In the genomic region with DNA sequence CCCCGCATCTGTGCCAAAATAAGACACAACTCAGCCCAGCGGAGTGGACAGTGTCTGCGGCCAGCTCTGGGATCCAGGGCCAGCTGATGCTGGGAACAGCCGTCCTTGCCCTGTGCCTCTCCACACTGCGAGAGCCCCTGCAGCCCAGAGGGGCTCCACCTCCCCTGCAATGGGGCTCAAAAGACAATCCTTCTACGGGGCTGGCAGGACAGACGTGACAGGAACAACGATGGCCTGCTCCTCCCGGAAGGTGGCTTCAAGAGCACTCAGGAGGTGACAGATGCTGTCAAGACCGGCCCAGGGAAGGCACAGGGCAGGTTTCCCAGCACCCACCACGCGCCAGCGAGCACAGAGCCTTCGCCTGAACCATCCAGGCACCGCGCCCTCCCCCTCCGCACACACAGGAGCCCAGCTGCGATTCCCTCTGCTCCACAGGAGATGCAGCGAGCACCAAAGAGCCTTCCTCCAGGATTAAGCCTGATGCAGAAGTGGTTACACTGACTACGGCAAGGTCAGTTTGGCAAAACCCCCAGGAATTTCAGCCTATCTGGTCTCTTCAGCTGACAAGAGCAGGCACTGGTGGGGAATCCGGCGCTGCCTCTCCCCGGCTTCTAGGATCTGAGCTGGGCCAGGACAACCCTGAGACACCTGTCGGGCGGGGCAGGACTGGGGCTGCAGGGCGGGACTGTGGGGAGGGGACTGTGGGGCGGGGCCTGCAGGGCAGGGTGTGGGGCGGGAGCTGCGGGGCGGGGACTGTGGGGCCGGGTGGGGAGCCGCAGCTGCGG, we compare ENCODE assay signal across 1 cellular context.
TF ChIP-seq lines count a peak whose summit lies in the region.

No MANE protein-coding gene starts in this region.

TF ChIP-seq in IMR-90, 13 proteins besides CTCF, POLR2A, EP300 and RAD21 (continued from another document):
- TF ChIP-seq, protein P1, sequence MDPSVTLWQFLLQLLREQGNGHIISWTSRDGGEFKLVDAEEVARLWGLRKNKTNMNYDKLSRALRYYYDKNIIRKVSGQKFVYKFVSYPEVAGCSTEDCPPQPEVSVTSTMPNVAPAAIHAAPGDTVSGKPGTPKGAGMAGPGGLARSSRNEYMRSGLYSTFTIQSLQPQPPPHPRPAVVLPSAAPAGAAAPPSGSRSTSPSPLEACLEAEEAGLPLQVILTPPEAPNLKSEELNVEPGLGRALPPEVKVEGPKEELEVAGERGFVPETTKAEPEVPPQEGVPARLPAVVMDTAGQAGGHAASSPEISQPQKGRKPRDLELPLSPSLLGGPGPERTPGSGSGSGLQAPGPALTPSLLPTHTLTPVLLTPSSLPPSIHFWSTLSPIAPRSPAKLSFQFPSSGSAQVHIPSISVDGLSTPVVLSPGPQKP (IDR thresholded peaks at IDR 0.05; ENCODE audit: borderline replicate concordance, low read depth, low read length), result no peak
- TF ChIP-seq SMC3 (IDR thresholded peaks at IDR 0.05; ENCODE audit: low read depth, low read length) (no peak), MAFK (IDR thresholded peaks at IDR 0.05; ENCODE audit: low read depth, low read length) (no peak), CEBPB (IDR thresholded peaks at IDR 0.05; ENCODE audit: low read depth, low read length) (no peak), RCOR1 (IDR thresholded peaks at IDR 0.05; ENCODE audit: insufficient replicate concordance, low read length) (no peak), CHD1 (IDR thresholded peaks at IDR 0.05; ENCODE audit: low read depth, low read length) (no peak), NFE2L2 (IDR thresholded peaks at IDR 0.05; ENCODE audit: low read depth, low read length) (no peak), MAZ (IDR thresholded peaks at IDR 0.05; ENCODE audit: borderline replicate concordance, low read depth, low read length) (no peak), RFX5 (IDR thresholded peaks at IDR 0.05; ENCODE audit: low read depth, low read length) (no peak)
- TF ChIP-seq, protein P2, sequence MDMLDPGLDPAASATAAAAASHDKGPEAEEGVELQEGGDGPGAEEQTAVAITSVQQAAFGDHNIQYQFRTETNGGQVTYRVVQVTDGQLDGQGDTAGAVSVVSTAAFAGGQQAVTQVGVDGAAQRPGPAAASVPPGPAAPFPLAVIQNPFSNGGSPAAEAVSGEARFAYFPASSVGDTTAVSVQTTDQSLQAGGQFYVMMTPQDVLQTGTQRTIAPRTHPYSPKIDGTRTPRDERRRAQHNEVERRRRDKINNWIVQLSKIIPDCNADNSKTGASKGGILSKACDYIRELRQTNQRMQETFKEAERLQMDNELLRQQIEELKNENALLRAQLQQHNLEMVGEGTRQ (IDR thresholded peaks at IDR 0.05; ENCODE audit: low read depth, low read length), result no peak
